In genomic region chr2:141806090-141806489, GRCh38 we compare ENCODE assay signal across 1 cellular context.
TF ChIP-seq lines count a peak whose summit lies in the region.

No MANE protein-coding gene starts in this region.

TF ChIP-seq in SK-N-SH, 30 proteins besides CTCF, POLR2A, EP300 and RAD21 (continued from another document):
- TF ChIP-seq, protein P1, sequence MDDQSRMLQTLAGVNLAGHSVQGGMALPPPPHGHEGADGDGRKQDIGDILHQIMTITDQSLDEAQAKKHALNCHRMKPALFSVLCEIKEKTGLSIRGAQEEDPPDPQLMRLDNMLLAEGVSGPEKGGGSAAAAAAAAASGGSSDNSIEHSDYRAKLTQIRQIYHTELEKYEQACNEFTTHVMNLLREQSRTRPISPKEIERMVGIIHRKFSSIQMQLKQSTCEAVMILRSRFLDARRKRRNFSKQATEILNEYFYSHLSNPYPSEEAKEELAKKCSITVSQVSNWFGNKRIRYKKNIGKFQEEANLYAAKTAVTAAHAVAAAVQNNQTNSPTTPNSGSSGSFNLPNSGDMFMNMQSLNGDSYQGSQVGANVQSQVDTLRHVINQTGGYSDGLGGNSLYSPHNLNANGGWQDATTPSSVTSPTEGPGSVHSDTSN (IDR thresholded peaks at IDR 0.05), result no peak
- TF ChIP-seq FOXM1 (IDR thresholded peaks at IDR 0.05; ENCODE audit: low read depth) (no peak), EZH2phosphoT487 (IDR thresholded peaks at IDR 0.05; ENCODE audit: borderline replicate concordance, low read depth) (no peak), REST (IDR thresholded peaks at IDR 0.05; ENCODE audit: low read depth, low read length) (no peak), GABPA (IDR thresholded peaks at IDR 0.05; ENCODE audit: low read depth) (no peak)
TF ChIP-seq in SK-N-SH: peak in this region for 0.
